ENCODE assay signal across 8 cellular contexts in genomic region chr4:124111922-124112321, GRCh38.
A peak's percentile ranks its signal among the peaks of the same experiment; 100 is the strongest.
DNase-seq lines count a peak whose midpoint lies in the region; ATAC-seq and TF ChIP-seq lines count a peak whose summit lies in the region.

No MANE protein-coding gene starts in this region.

- ATAC-seq in Right ventricle myocardium inferior (peak; percentile 86), T-helper 17 cell (no peak)
- ATAC-seq in effector memory CD8-positive, alpha-beta T cell (replicated peaks) = no peak

- H3K79me2 ChIP-seq in PC-9 (ENCODE audit: low read depth) (no peaks in the 10 kb centered on the region), neural progenitor cell (ENCODE audit: low read depth) (no peaks in the 10 kb centered on the region)

- no peak for TF ChIP-seq EP300 in esophagus muscularis mucosa (IDR thresholded peaks at IDR 0.05)

- H3K36me3 ChIP-seq in PC-9 (ENCODE audit: low read depth) = no peaks in the 10 kb centered on the region
- H3K36me3 ChIP-seq in esophagus muscularis mucosa = no peaks in the 10 kb centered on the region
- H3K36me3 ChIP-seq in neural progenitor cell = no peaks in the 10 kb centered on the region

- H3K27me3 ChIP-seq in PC-9 (ENCODE audit: insufficient read depth, low read depth) (no peaks in the 10 kb centered on the region), esophagus muscularis mucosa (no peaks in the 10 kb centered on the region), neural progenitor cell (no peaks in the 10 kb centered on the region)

- peaks cover 4% of the 10 kb centered on the region for H3K9me3 Mint-ChIP-seq in neural progenitor cell
- H3K9me3 Mint-ChIP-seq in effector memory CD8-positive, alpha-beta T cell = no peaks in the 10 kb centered on the region

- BruUV-seq in PC-9 (replicated peaks; lab: Mats Ljungman, UMichigan) = no TSS peak

- 33% methylated on average over 2 of the region's 2 CpGs for WGBS in esophagus muscularis mucosa

- POLR2A ChIA-PET in PC-9 (lab: Charles Lee; ENCODE audit: unreplicated experiment) = no interaction called here

- TF ChIP-seq CTCF in PC-9 (conservative IDR thresholded peaks at IDR 0.05) = peak; percentile 91
- TF ChIP-seq CTCF in esophagus muscularis mucosa (IDR thresholded peaks at IDR 0.05) = peak; percentile 68 to 79 (median 69)
- peak; percentile 78 for TF ChIP-seq CTCF in neural progenitor cell (IDR thresholded peaks at IDR 0.05)

- H3K27ac Mint-ChIP-seq in neural progenitor cell = no peak overlapping the region
- H3K27ac Mint-ChIP-seq in T-helper 17 cell = no peak overlapping the region
- H3K27ac Mint-ChIP-seq in effector memory CD8-positive, alpha-beta T cell = no peak overlapping the region

- H3K4me2 ChIP-seq in PC-9 (no peak overlapping the region), neural progenitor cell (no peak overlapping the region)

- H3K4me1 ChIP-seq in PC-9 (replicated peaks; ENCODE audit: insufficient read depth) (no peaks in the 10 kb centered on the region), esophagus muscularis mucosa (peaks cover 0 to 13% (median 11%) of the 10 kb centered on the region in 4 donors), neural progenitor cell (no peaks in the 10 kb centered on the region)

- peaks cover 21% of the 10 kb centered on the region for H3K4me1 Mint-ChIP-seq in neural progenitor cell
- no peaks in the 10 kb centered on the region for H3K4me1 Mint-ChIP-seq in T-helper 17 cell
- H3K4me1 Mint-ChIP-seq in effector memory CD8-positive, alpha-beta T cell (ENCODE audit: low read depth in 2 of 2) = no peaks in the 10 kb centered on the region

- no peaks in the 10 kb centered on the region for H3F3A ChIP-seq in PC-9 (ENCODE audit: insufficient read depth, low read depth)
- no peaks in the 10 kb centered on the region for H3F3A ChIP-seq in neural progenitor cell (ENCODE audit: low read depth)

- H3K27me3 Mint-ChIP-seq in neural progenitor cell (ENCODE audit: insufficient read depth, low read depth) (no peaks in the 10 kb centered on the region), T-helper 17 cell (peaks cover 6% of the 10 kb centered on the region)
- H3K27me3 Mint-ChIP-seq in effector memory CD8-positive, alpha-beta T cell = no peaks in the 10 kb centered on the region

- CTCF ChIA-PET in PC-9 (lab: Charles Lee) = no interaction called here

- H3K9me3 ChIP-seq in PC-9 (ENCODE audit: insufficient read depth, low read depth) (no peaks in the 10 kb centered on the region), esophagus muscularis mucosa (no peaks in the 10 kb centered on the region), neural progenitor cell (ENCODE audit: low read depth) (no peaks in the 10 kb centered on the region), T-helper 17 cell (ENCODE audit: control insufficient read depth, low read length, poor library complexity, severe bottlenecking) (no peaks in the 10 kb centered on the region)

- H3K4me3 Mint-ChIP-seq in neural progenitor cell = no peak overlapping the region
- H3K4me3 Mint-ChIP-seq in T-helper 17 cell = no peak overlapping the region
- no peak overlapping the region for H3K4me3 Mint-ChIP-seq in effector memory CD8-positive, alpha-beta T cell

- no peak for TF ChIP-seq POLR2A in esophagus muscularis mucosa (IDR thresholded peaks at IDR 0.05; ENCODE audit: low read depth)

- H3K27ac ChIP-seq in PC-9 = no peak overlapping the region
- no peak overlapping the region for H3K27ac ChIP-seq in esophagus muscularis mucosa (replicated peaks in 1 of 4)
- H3K27ac ChIP-seq in neural progenitor cell = no peak overlapping the region

- intact Hi-C loops in Right ventricle myocardium inferior (cut with DNase I) (loop anchor here (1.0 to 10.0 kb wide), 5 partner anchors 340 to 1009 kb away; partner anchors contain the start of gene SPRY1), cardiac septum (cut with DNase I) (loop anchor here (2.0 to 10.0 kb wide), 5 partner anchors 339 to 1010 kb away; partner anchors contain the start of gene SPRY1), PC-9 (cut with micrococcal nuclease; ENCODE audit: unreplicated experiment) (loop anchor here (2.0 to 10.0 kb wide), 9 partner anchors 150 to 1377 kb away; partner anchors contain the start of genes BBS12 and SPRY1), esophagus muscularis mucosa (cut with DNase I) (loop anchor here (2.0 to 10.0 kb wide), 6 partner anchors 153 to 1007 kb away; no protein-coding TSS in a partner anchor)

- no peaks in the 10 kb centered on the region for H3K9me2 ChIP-seq in PC-9 (ENCODE audit: insufficient read depth)

- no peaks in the 10 kb centered on the region for H3K36me3 Mint-ChIP-seq in neural progenitor cell
- H3K36me3 Mint-ChIP-seq in T-helper 17 cell (ENCODE audit: low read depth) = no peaks in the 10 kb centered on the region
- H3K36me3 Mint-ChIP-seq in effector memory CD8-positive, alpha-beta T cell (ENCODE audit: insufficient read depth) = no peaks in the 10 kb centered on the region

- no peak overlapping the region for H3K9ac ChIP-seq in neural progenitor cell

- H3K4me3 ChIP-seq in PC-9 (no peak overlapping the region), esophagus muscularis mucosa (no peak overlapping the region), neural progenitor cell (no peak overlapping the region)

- H2AFZ ChIP-seq in PC-9 (no peak overlapping the region), neural progenitor cell (replicated peaks) (no peak overlapping the region)

- H4K20me1 ChIP-seq in PC-9 (ENCODE audit: insufficient read depth) (no peaks in the 10 kb centered on the region), neural progenitor cell (ENCODE audit: low read depth) (no peaks in the 10 kb centered on the region)

- DNase-seq in Right ventricle myocardium inferior (ENCODE audit: missing footprints) (no peak), cardiac septum (ENCODE audit: low spot score) (no peak), HS-27A (ENCODE audit: low read depth) (peak; percentile 29), PC-9 (peak in 1 of 2 experiments; percentile 64), esophagus muscularis mucosa (ENCODE audit: extremely low spot score) (no peak), neural progenitor cell (ENCODE audit: low spot score) (peak; percentile 74), T-helper 17 cell (no peak)
- DNase-seq in effector memory CD8-positive, alpha-beta T cell = no peak

Comparison
In these comparisons a context has a peak if more than half of its experiments do, and no peak if none do; other contexts are left out.
1. DNase-seq: peak in HS-27A (single experiment) and neural progenitor cell (single experiment); none in Right ventricle myocardium inferior (single experiment), cardiac septum (single experiment), esophagus muscularis mucosa (single experiment), T-helper 17 cell (0 of 3) and effector memory CD8-positive, alpha-beta T cell (0 of 3).
2. Peak in every context shown above with its lines, with median percentiles within 50 percentile points of each other: CTCF ChIP-seq.